In the genomic region with DNA sequence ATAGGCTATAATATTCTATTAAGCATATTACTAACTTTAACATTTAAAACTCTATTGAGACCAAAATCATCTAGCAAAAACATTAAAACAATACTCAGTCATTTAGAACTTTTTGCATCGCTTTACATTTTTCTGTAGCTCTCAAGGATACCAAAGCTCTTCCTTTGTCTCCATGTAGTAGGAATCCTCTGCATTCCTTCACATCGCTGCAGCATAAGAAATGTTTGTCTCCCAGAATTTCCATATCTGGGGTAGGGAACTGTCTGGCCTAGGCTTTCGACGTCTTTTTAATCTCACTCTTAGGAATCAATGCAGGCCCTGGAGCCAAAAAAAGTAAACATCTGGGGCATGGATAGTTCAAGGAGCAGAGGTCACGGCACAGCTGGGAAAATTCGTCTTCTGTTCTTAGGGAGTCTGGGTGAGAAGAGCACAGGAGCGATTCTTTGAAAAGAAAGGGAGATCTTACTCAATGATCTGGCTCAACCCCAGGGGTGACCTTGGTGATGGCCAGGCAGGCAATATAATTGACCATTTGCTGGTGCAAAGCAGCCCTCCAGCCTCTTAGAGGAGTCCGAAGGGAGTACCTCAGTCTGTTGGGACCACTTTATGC, we compare ENCODE assay signal across 2 cellular contexts.
TF ChIP-seq lines count a peak whose summit lies in the region.

No MANE protein-coding gene starts in this region.

TF ChIP-seq in H1, 55 proteins besides CTCF, POLR2A, EP300 and RAD21:
- TF ChIP-seq KDM1A (IDR thresholded peaks at IDR 0.05; ENCODE audit: borderline replicate concordance, low read length) (no peak), NRF1 (IDR thresholded peaks at IDR 0.05; ENCODE audit: low read depth, low read length) (no peak), SAP30 (IDR thresholded peaks at IDR 0.05; ENCODE audit: insufficient read depth, insufficient replicate concordance, low read length) (no peak), PHF8 (conservative IDR thresholded peaks at IDR 0.05; ENCODE audit: low read depth, low read length) (no peak), GTF2F1 (IDR thresholded peaks at IDR 0.05; ENCODE audit: borderline replicate concordance, low read depth, low read length) (no peak), SIRT6 (IDR thresholded peaks at IDR 0.05; ENCODE audit: low read length) (no peak), CEBPB (IDR thresholded peaks at IDR 0.05; ENCODE audit: low read depth, low read length) (no peak)

TF ChIP-seq in HepG2, 621 proteins besides CTCF, POLR2A, EP300 and RAD21:
- TF ChIP-seq IRF2 (CRISPR knock-in tag; IDR thresholded peaks at IDR 0.05): no peak
- TF ChIP-seq RARA (CRISPR knock-in tag; IDR thresholded peaks at IDR 0.05): 0 out of 2 replicates have a peak, but pooled peaks have one; percentile 6
- TF ChIP-seq CENPX (CRISPR knock-in tag; IDR thresholded peaks at IDR 0.05): no peak
- TF ChIP-seq ZNF468 (CRISPR knock-in tag; IDR thresholded peaks at IDR 0.05): no peak
- TF ChIP-seq ZNF414 (CRISPR knock-in tag; IDR thresholded peaks at IDR 0.05): no peak
